8 cellular contexts compared by ENCODE assay signal in the genomic region with DNA sequence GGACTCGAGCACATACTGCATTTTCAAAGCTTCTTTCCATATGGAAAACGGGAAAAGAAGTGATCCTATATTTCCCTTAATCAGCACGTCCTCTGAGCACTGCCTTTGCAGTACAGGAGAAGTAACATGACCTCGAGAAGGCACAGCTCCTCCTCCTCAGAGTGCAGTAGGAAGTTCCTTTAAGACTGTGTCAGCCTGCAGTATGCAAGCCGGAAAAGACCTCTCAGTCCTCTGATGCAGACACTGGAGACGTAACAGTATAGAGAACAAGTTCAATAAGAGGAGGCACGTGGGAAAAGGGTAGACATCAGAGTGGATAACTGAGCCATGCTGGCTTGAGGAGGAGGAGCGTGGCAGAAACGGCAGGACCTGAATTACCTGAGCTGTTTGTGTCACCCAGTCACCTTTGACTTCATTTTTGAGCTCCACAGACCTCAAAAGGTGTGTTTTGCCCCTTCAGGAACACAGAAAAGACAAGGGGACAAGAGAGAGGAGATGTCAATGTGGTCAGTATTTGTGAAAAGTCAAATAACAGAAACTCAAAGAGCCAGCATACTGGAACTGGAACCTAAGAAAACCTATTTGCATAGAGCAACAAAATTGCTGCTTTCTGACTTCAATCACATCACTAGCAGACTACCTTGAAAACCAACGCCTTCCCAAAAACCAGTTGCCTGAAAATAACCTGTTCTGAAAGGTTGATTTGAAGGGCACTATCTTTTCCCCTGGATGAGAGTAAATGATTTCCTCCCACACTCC. TPM values are rescaled to one million over a fixed set of nuclear protein-coding genes. Genes with fewer than 3 reads are reported as not detected.
DNase-seq lines count a peak whose midpoint lies in the region; ATAC-seq and TF ChIP-seq lines count a peak whose summit lies in the region.

No MANE protein-coding gene starts in this region.

- ATAC-seq in GM21619 (IDR thresholded peaks at IDR 0.05; ENCODE audit: unreplicated experiment): peak; percentile 65

- TF ChIP-seq CTCF in neutrophil (IDR thresholded peaks at IDR 0.05): no peak

- H3K9ac ChIP-seq in HUES48 (ENCODE audit: low read depth, low read length): no peak overlapping the region

- H3K9me3 ChIP-seq in HUES48 (ENCODE audit: control insufficient read depth, insufficient read depth, low read length) (no peaks in the 10 kb centered on the region), esophagus (ENCODE audit: control insufficient read depth in 2 of 2, insufficient read depth in 1 of 2, low read depth in 1 of 2, low read length in 1 of 2) (no peaks in the 10 kb centered on the region), neutrophil (no peaks in the 10 kb centered on the region)

- 13 to 14% methylated on average over 10 of the region's 10 CpGs for WGBS in esophagus, 2 donors

- no peaks in the 10 kb centered on the region for H3K27me3 ChIP-seq in HUES48 (ENCODE audit: control insufficient read depth, insufficient read depth, low read length)
- no peaks in the 10 kb centered on the region for H3K27me3 ChIP-seq in esophagus (ENCODE audit: control insufficient read depth in 1 of 2, insufficient read depth in 2 of 2, low read length in 2 of 2)
- no peaks in the 10 kb centered on the region for H3K27me3 ChIP-seq in neutrophil

- peak overlapping the region; percentile 6 for H3K27ac ChIP-seq in HUES48 (ENCODE audit: low read depth, low read length)
- H3K27ac ChIP-seq in esophagus (ENCODE audit: low read depth in 2 of 2, low read length in 1 of 2): peak overlapping the region; percentile 67 to 72
- peak overlapping the region; percentile 87 for H3K27ac ChIP-seq in neutrophil

- H3K36me3 ChIP-seq in HUES48 (ENCODE audit: control insufficient read depth, insufficient read depth, low read length): no peaks in the 10 kb centered on the region
- H3K36me3 ChIP-seq in esophagus (ENCODE audit: control insufficient read depth in 2 of 2, insufficient read depth in 2 of 2, low read length in 1 of 2): peaks cover 0 to 14% of the 10 kb centered on the region in 2 donors
- H3K36me3 ChIP-seq in neutrophil: peaks cover 37% of the 10 kb centered on the region

- H3K4me3 ChIP-seq in HUES48 (ENCODE audit: low read depth, low read length) (no peak overlapping the region), esophagus (ENCODE audit: low read depth in 1 of 2, low read length in 2 of 2) (no peak overlapping the region), neutrophil (ENCODE audit: low read depth in 1 of 2, low read length in 1 of 2) (peak overlapping the region; percentile 25 to 33)

- H3K4me1 ChIP-seq in HUES48 (ENCODE audit: control insufficient read depth, insufficient read depth, low read length) (peaks cover 25% of the 10 kb centered on the region), esophagus (ENCODE audit: control insufficient read depth in 2 of 2, insufficient read depth in 2 of 2, low read length in 1 of 2) (peaks cover 0 to 7% of the 10 kb centered on the region in 2 donors), neutrophil (ENCODE audit: control insufficient read depth in 1 of 2, insufficient read depth in 1 of 2, low read depth in 1 of 2, low read length in 1 of 2) (peaks cover 58 to 86% of the 10 kb centered on the region in 2 experiments)

- DNase-seq in GM03348 (ENCODE audit: low spot score) (peak; percentile 80), NCI-H1417 (lab: John Stamatoyannopoulos, UW) (no peak), nucleus accumbens (lab: John Stamatoyannopoulos, UW) (no peak)
- peak; percentile 12 to 17 for DNase-seq in activated CD4-positive, alpha-beta T cell treated with anti-CD3 and anti-CD28 coated beads, Interleukin-2, amount 50 U/mL, for 4 hours

RNA-seq across cellular contexts. Expression of a gene that starts 20.8 kb away (rescaled TPM):
- 10 to 100 TPM; 10.9 to 14.3 TPM for polyA plus RNA-seq in esophagus

Comparison
In these comparisons a context has a peak if more than half of its experiments do, and no peak if none do; other contexts are left out.
1. DNase-seq: peak in GM03348 (single experiment) and activated CD4-positive, alpha-beta T cell treated with anti-CD3 and anti-CD28 coated beads, Interleukin-2, amount 50 U/mL, for 4 hours (2 of 2); none in NCI-H1417 (0 of 3) and nucleus accumbens (0 of 56).
2. H3K27ac ChIP-seq: peak in every context shown above with its lines; median percentile 87 in neutrophil; 70 in esophagus; 6 in HUES48.
3. H3K4me3 ChIP-seq: peak in neutrophil (2 of 2); none in HUES48 (single experiment) and esophagus (0 of 2).